Comparison of ENCODE assay signal across 23 cellular contexts in the genomic region with DNA sequence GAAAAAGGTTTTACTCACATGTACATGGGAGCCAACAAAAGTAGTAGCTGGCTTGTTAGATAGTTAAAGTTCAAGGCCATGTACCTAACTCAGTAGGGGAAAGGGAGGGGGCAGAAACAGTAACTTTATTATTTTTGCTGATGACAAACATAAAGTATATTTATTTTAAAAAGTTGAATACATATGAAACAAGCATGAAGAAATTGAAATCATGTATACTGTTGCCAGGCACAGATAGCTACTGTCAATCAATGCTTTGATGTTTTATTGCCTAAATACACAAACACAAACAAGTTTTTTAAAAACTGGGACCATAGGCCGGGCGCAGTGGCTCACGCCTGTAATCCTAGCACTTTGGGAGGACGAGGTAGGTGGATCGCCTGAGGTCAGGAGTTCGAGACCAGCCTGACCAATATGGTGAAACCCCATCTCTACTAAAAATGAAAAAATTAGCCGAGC. TPM values are rescaled to one million over a fixed set of nuclear protein-coding genes. Genes with fewer than 3 reads are reported as not detected.
DNase-seq lines count a peak whose midpoint lies in the region; ATAC-seq and TF ChIP-seq lines count a peak whose summit lies in the region.
"Had no signal": no experiment of that assay in that cellular context is flagged by ENCODE, and none has a peak within 500 bp of the region (broad histone marks: within the 10 kb centered on the region; RNA-seq: fewer than 3 reads in every experiment).

No MANE protein-coding gene starts in this region.

- TF ChIP-seq POLR2A in esophagus muscularis mucosa (IDR thresholded peaks at IDR 0.05; ENCODE audit: low read depth) = no peak

- no peaks in the 10 kb centered on the region for H3K36me3 ChIP-seq in CD4-positive, CD25-positive, alpha-beta regulatory T cell (ENCODE audit: control insufficient read depth, insufficient read depth, low read length)
- H3K36me3 ChIP-seq in CD4-positive, alpha-beta memory T cell (ENCODE audit: insufficient read depth, low read length) = no peaks in the 10 kb centered on the region
- H3K36me3 ChIP-seq in esophagus muscularis mucosa = no peaks in the 10 kb centered on the region
- H3K36me3 ChIP-seq: left lung, SJSA1, tibial artery, WERI-Rb-1 had no signal

- H3K36me3 Mint-ChIP-seq in CD4-positive, CD25-positive, alpha-beta regulatory T cell = peaks cover 2% of the 10 kb centered on the region
- H3K36me3 Mint-ChIP-seq in CD4-positive, alpha-beta memory T cell = peaks cover 0 to 1% of the 10 kb centered on the region in 2 donors
- H3K36me3 Mint-ChIP-seq in activated naive CD8-positive, alpha-beta T cell treated with anti-CD3 and anti-CD28 coated beads, Interleukin-2, amount 10 ng/mL, durations not matched to agents 7 days and 5 days = peaks cover 26% of the 10 kb centered on the region
- no peaks in the 10 kb centered on the region for H3K36me3 Mint-ChIP-seq in mesothelial cell of epicardium

- intact Hi-C loops in CD4-positive, alpha-beta memory T cell (cut with micrococcal nuclease) = no loop called here
- intact Hi-C loops in esophagus muscularis mucosa (cut with DNase I) = no loop called here

- no peak overlapping the region for H3K4me3 ChIP-seq in CD4-positive, CD25-positive, alpha-beta regulatory T cell (ENCODE audit: low read depth, low read length)
- H3K4me3 ChIP-seq in CD4-positive, alpha-beta memory T cell (ENCODE audit: low read length in 2 of 2) = no peak overlapping the region
- H3K4me3 ChIP-seq in esophagus muscularis mucosa = no peak overlapping the region
- H3K4me3 ChIP-seq: left lung, mucosa of descending colon, SJSA1, tibial artery had no signal

- H3K27me3 ChIP-seq in CD4-positive, CD25-positive, alpha-beta regulatory T cell (ENCODE audit: control insufficient read depth, insufficient read depth, low read length) = no peaks in the 10 kb centered on the region
- H3K27me3 ChIP-seq in CD4-positive, alpha-beta memory T cell (ENCODE audit: insufficient read depth, low read length) = no peaks in the 10 kb centered on the region
- no peaks in the 10 kb centered on the region for H3K27me3 ChIP-seq in esophagus muscularis mucosa
- H3K27me3 ChIP-seq: foreskin keratinocyte, left lung, tibial artery had no signal

- TF ChIP-seq EP300 in esophagus muscularis mucosa (IDR thresholded peaks at IDR 0.05) = no peak

- TF ChIP-seq CTCF in esophagus muscularis mucosa (IDR thresholded peaks at IDR 0.05) (no peak), mesothelial cell of epicardium (IDR thresholded peaks at IDR 0.05; ENCODE audit: unreplicated experiment) (no peak)

- no peak for DNase-seq in CD4-positive, CD25-positive, alpha-beta regulatory T cell
- no peak for DNase-seq in CD4-positive, alpha-beta memory T cell
- no peak for DNase-seq in activated naive CD8-positive, alpha-beta T cell treated with anti-CD3 and anti-CD28 coated beads, Interleukin-2, amount 10 ng/mL, durations not matched to agents 7 days and 5 days
- DNase-seq in mucosa of gallbladder (ENCODE audit: low spot score) (peak; percentile 2), esophagus muscularis mucosa (ENCODE audit: extremely low spot score) (no peak), mesothelial cell of epicardium (ENCODE audit: low spot score in 2 of 2, unreplicated experiment in 2 of 2) (no peak), NCI-H2029 (lab: John Stamatoyannopoulos, UW) (no peak)
- DNase-seq: activated effector memory CD4-positive, alpha-beta T cell treated with anti-CD3 and anti-CD28 coated beads, Interleukin-2, amount 50 U/mL, for 16 hours; cerebellar nuclear complex; erythroblast; foreskin keratinocyte; GF-D8; NCI-H510A treated with DMSO at 0.1 percent for 48 hours; small intestine; stimulated activated naive CD4-positive, alpha-beta T cell treated with Interleukin-2 at 50 U/mL for 16 hours; tibial artery; WERI-Rb-1 had no signal

- no peaks in the 10 kb centered on the region for H3K9me3 Mint-ChIP-seq in CD4-positive, CD25-positive, alpha-beta regulatory T cell
- peaks cover 0 to 2% (median 0%) of the 10 kb centered on the region in 8 donors for H3K9me3 Mint-ChIP-seq in CD4-positive, alpha-beta memory T cell
- no peaks in the 10 kb centered on the region for H3K9me3 Mint-ChIP-seq in activated naive CD8-positive, alpha-beta T cell treated with anti-CD3 and anti-CD28 coated beads, Interleukin-2, amount 10 ng/mL, durations not matched to agents 7 days and 5 days
- peaks cover 3% of the 10 kb centered on the region for H3K9me3 Mint-ChIP-seq in mesothelial cell of epicardium

- no peak for ATAC-seq in CD4-positive, CD25-positive, alpha-beta regulatory T cell (ENCODE audit: low read depth in 2 of 2)
- ATAC-seq in activated naive CD8-positive, alpha-beta T cell treated with anti-CD3 and anti-CD28 coated beads, Interleukin-2, amount 10 ng/mL, durations not matched to agents 7 days and 5 days (ENCODE audit: low read depth) = no peak
- ATAC-seq: foreskin keratinocyte, left lung had no signal

- H3K4me1 ChIP-seq in CD4-positive, CD25-positive, alpha-beta regulatory T cell (ENCODE audit: control insufficient read depth, insufficient read depth, low read length, poor library complexity, severe bottlenecking) = peaks cover 42% of the 10 kb centered on the region
- peaks cover 54% of the 10 kb centered on the region for H3K4me1 ChIP-seq in CD4-positive, alpha-beta memory T cell (ENCODE audit: insufficient read depth, low read length)
- H3K4me1 ChIP-seq in esophagus muscularis mucosa = no peaks in the 10 kb centered on the region
- H3K4me1 ChIP-seq: SJSA1, tibial artery had no signal

- H3K9me3 ChIP-seq in CD4-positive, CD25-positive, alpha-beta regulatory T cell (ENCODE audit: control insufficient read depth in 2 of 2, low read length in 2 of 2) = no peaks in the 10 kb centered on the region
- no peaks in the 10 kb centered on the region for H3K9me3 ChIP-seq in CD4-positive, alpha-beta memory T cell (ENCODE audit: control insufficient read depth in 1 of 2, low read length in 2 of 2)
- no peaks in the 10 kb centered on the region for H3K9me3 ChIP-seq in esophagus muscularis mucosa
- H3K9me3 ChIP-seq: left lung, mucosa of descending colon, SJSA1, tibial artery had no signal

- H3K4me3 Mint-ChIP-seq in CD4-positive, CD25-positive, alpha-beta regulatory T cell = peak overlapping the region in 1 of 4 donors; percentile 56
- H3K4me3 Mint-ChIP-seq in CD4-positive, alpha-beta memory T cell = peak overlapping the region in 2 of 8 donors; percentile 12 to 20
- no peak overlapping the region for H3K4me3 Mint-ChIP-seq in activated naive CD8-positive, alpha-beta T cell treated with anti-CD3 and anti-CD28 coated beads, Interleukin-2, amount 10 ng/mL, durations not matched to agents 7 days and 5 days
- H3K4me3 Mint-ChIP-seq in mesothelial cell of epicardium = no peak overlapping the region

- WGBS in esophagus muscularis mucosa = 89% methylated on average over 7 of the region's 7 CpGs

- CTCF ChIA-PET in CD4-positive, alpha-beta memory T cell (lab: Charles Lee; ENCODE audit: partially characterized antibody) = interaction anchor here (1.0 to 8.1 kb wide), 5 partner anchors 8 to 27 kb away, joined by 3 to 82 read pairs (median 7); a partner anchor contains a TSS

- peak overlapping the region; percentile 64 to 96 (median 70) for H3K27ac Mint-ChIP-seq in CD4-positive, CD25-positive, alpha-beta regulatory T cell
- H3K27ac Mint-ChIP-seq in CD4-positive, alpha-beta memory T cell = peak overlapping the region; percentile 43 to 97 (median 86)
- peak overlapping the region; percentile 56 for H3K27ac Mint-ChIP-seq in activated naive CD8-positive, alpha-beta T cell treated with anti-CD3 and anti-CD28 coated beads, Interleukin-2, amount 10 ng/mL, durations not matched to agents 7 days and 5 days
- H3K27ac Mint-ChIP-seq in mesothelial cell of epicardium = no peak overlapping the region

- H3K27ac ChIP-seq in CD4-positive, CD25-positive, alpha-beta regulatory T cell (ENCODE audit: insufficient read depth, low read length, poor library complexity, severe bottlenecking) = peak overlapping the region; percentile 75
- H3K27ac ChIP-seq in CD4-positive, alpha-beta memory T cell (ENCODE audit: low read depth, low read length) = peak overlapping the region; percentile 22
- H3K27ac ChIP-seq in esophagus muscularis mucosa (replicated peaks in 1 of 4) = no peak overlapping the region
- H3K27ac ChIP-seq: foreskin keratinocyte, left lung, SJSA1, tibial artery, WERI-Rb-1 had no signal

- H3K4me1 Mint-ChIP-seq in CD4-positive, CD25-positive, alpha-beta regulatory T cell = peaks cover 10 to 69% (median 46%) of the 10 kb centered on the region in 4 donors
- H3K4me1 Mint-ChIP-seq in CD4-positive, alpha-beta memory T cell = peaks cover 43 to 65% (median 56%) of the 10 kb centered on the region in 4 donors
- H3K4me1 Mint-ChIP-seq in activated naive CD8-positive, alpha-beta T cell treated with anti-CD3 and anti-CD28 coated beads, Interleukin-2, amount 10 ng/mL, durations not matched to agents 7 days and 5 days = peaks cover 55% of the 10 kb centered on the region
- peaks cover 8% of the 10 kb centered on the region for H3K4me1 Mint-ChIP-seq in mesothelial cell of epicardium

- H3K27me3 Mint-ChIP-seq in CD4-positive, CD25-positive, alpha-beta regulatory T cell = no peaks in the 10 kb centered on the region
- H3K27me3 Mint-ChIP-seq in CD4-positive, alpha-beta memory T cell = no peaks in the 10 kb centered on the region
- H3K27me3 Mint-ChIP-seq in activated naive CD8-positive, alpha-beta T cell treated with anti-CD3 and anti-CD28 coated beads, Interleukin-2, amount 10 ng/mL, durations not matched to agents 7 days and 5 days = no peaks in the 10 kb centered on the region
- H3K27me3 Mint-ChIP-seq in mesothelial cell of epicardium (ENCODE audit: low read depth) = no peaks in the 10 kb centered on the region

- POLR2A ChIA-PET in CD4-positive, alpha-beta memory T cell (lab: Charles Lee; ENCODE audit: partially characterized antibody) = interaction anchor here (1.7 to 12.8 kb wide), 3 partner anchors 8 to 14 kb away, joined by 4 to 209 read pairs (median 77); a partner anchor contains a TSS
- POLR2A ChIA-PET in activated naive CD8-positive, alpha-beta T cell treated with anti-CD3 and anti-CD28 coated beads, Interleukin-2, amount 10 ng/mL, durations not matched to agents 7 days and 5 days (lab: Charles Lee) = interaction anchor here (3.8 to 4.7 kb wide), 2 partner anchors 9 kb away, joined by 49 to 59 read pairs; a partner anchor contains a TSS

RNA-seq across cellular contexts. Expression of a gene that starts 7.6 kb away (rescaled TPM):
- 124 TPM for total RNA-seq in CD4-positive, CD25-positive, alpha-beta regulatory T cell
- polyA plus RNA-seq in CD4-positive, CD25-positive, alpha-beta regulatory T cell = 10 to 100 TPM; 18.1 to 26.3 (median 20.7) TPM
- 100 to 1,000 TPM in 1 of 2 experiments, 10 to 100 TPM in 1; 100.0 to 101 TPM for total RNA-seq in CD4-positive, alpha-beta memory T cell
- 10 to 100 TPM; 11.9 to 32.8 TPM for polyA plus RNA-seq in CD4-positive, alpha-beta memory T cell
- total RNA-seq in activated naive CD8-positive, alpha-beta T cell treated with anti-CD3 and anti-CD28 coated beads, Interleukin-2, amount 10 ng/mL, durations not matched to agents 7 days and 5 days = 100 to 1,000 TPM; 361 to 385 TPM
- total RNA-seq in mucosa of gallbladder (70.3 TPM), esophagus muscularis mucosa (1 to 10 TPM; 3.1 to 4.6 (median 3.6) TPM), mesothelial cell of epicardium (16.6 to 21.4 TPM (median 20.1 TPM) in 3 replicates)

RNA-seq across cellular contexts. Expression of a gene that starts 38.8 kb away (rescaled TPM):
- total RNA-seq in CD4-positive, CD25-positive, alpha-beta regulatory T cell = not detected
- polyA plus RNA-seq in CD4-positive, CD25-positive, alpha-beta regulatory T cell = under 1 TPM in 2 of 4 donors, not detected in 2; 0.23 to 0.59 TPM
- 1 to 10 TPM; 2.4 TPM for total RNA-seq in CD4-positive, alpha-beta memory T cell
- polyA plus RNA-seq in CD4-positive, alpha-beta memory T cell = not detected
- total RNA-seq in activated naive CD8-positive, alpha-beta T cell treated with anti-CD3 and anti-CD28 coated beads, Interleukin-2, amount 10 ng/mL, durations not matched to agents 7 days and 5 days = 1 to 10 TPM; 2.1 to 4.0 TPM
- total RNA-seq in mucosa of gallbladder (32.4 TPM), esophagus muscularis mucosa (1 to 10 TPM in 1 of 4 donors, under 1 TPM in 2, not detected in 1; 0.40 to 4.1 (median 0.83) TPM), mesothelial cell of epicardium (not detected in 3 replicates)
- total RNA-seq: astrocyte, MCF 10A, pulmonary artery endothelial cell, SJSA1 had no signal

Comparison
In these comparisons a context has a peak if more than half of its experiments do, and no peak if none do; other contexts are left out.
1. H3K27ac ChIP-seq: peak in CD4-positive, CD25-positive, alpha-beta regulatory T cell (single experiment) and CD4-positive, alpha-beta memory T cell (single experiment); none in esophagus muscularis mucosa (0 of 4).